Comparison of ENCODE assay signal across 15 cellular contexts in genomic region chr10:6343321-6344010, GRCh38.
"Had no signal": no experiment of that assay in that cellular context is flagged by ENCODE, and none has a peak within 500 bp of the region (broad histone marks: within the 10 kb centered on the region; RNA-seq: fewer than 3 reads in every experiment).

No MANE protein-coding gene starts in this region.

- DNase-seq: activated CD4-positive, alpha-beta T cell treated with anti-CD3 and anti-CD28 coated beads, Interleukin-2, amount 10 ng/mL, durations not matched to agents 24 days and 14 days; activated naive CD8-positive, alpha-beta T cell treated with anti-CD3 and anti-CD28 coated beads, Interleukin-2, amount 10 ng/mL, durations not matched to agents 7 days and 5 days; activated T-cell treated with anti-CD3 and anti-CD28 coated beads for 4 hours; anterior cingulate cortex; dermis blood vessel endothelial cell; esophagus squamous epithelium; foreskin melanocyte; head of caudate nucleus; stimulated activated CD4-positive, alpha-beta T cell treated with anti-CD3 and anti-CD28 coated beads, Interleukin-4, amount 100 ng/mL, for 1 hour; stimulated activated CD8-positive, alpha-beta memory T cell treated with anti-CD3 and anti-CD28 coated beads, Interleukin-4, amount 100 ng/mL, for 48 hours; upper lobe of right lung had no signal

- H3K4me3 ChIP-seq: esophagus squamous epithelium, upper lobe of right lung had no signal

- ATAC-seq: left lobe of liver, upper lobe of right lung, WTC11 had no signal

- H3K27me3 Mint-ChIP-seq: activated CD4-positive, alpha-beta T cell treated with anti-CD3 and anti-CD28 coated beads, Interleukin-2, amount 10 ng/mL, durations not matched to agents 24 days and 14 days; stimulated activated naive CD8-positive, alpha-beta T cell treated with anti-CD3 and anti-CD28 coated beads, Interleukin-15, Interleukin-2, amounts not matched to agents 100 ng/mL and 50 ng/mL, for 24 hours had no signal

- H3K4me3 Mint-ChIP-seq: activated CD4-positive, alpha-beta T cell treated with anti-CD3 and anti-CD28 coated beads, Interleukin-2, amount 10 ng/mL, durations not matched to agents 24 days and 14 days; activated naive CD8-positive, alpha-beta T cell treated with anti-CD3 and anti-CD28 coated beads, Interleukin-2, amount 10 ng/mL, durations not matched to agents 7 days and 5 days; nephron; stimulated activated naive CD8-positive, alpha-beta T cell treated with anti-CD3 and anti-CD28 coated beads, Interleukin-15, Interleukin-2, amounts not matched to agents 100 ng/mL and 50 ng/mL, for 24 hours; WTC11 had no signal

- H3K36me3 ChIP-seq: esophagus squamous epithelium, upper lobe of right lung had no signal

- H3K27ac Mint-ChIP-seq: activated CD4-positive, alpha-beta T cell treated with anti-CD3 and anti-CD28 coated beads, Interleukin-2, amount 10 ng/mL, durations not matched to agents 24 days and 14 days; nephron; stimulated activated naive CD8-positive, alpha-beta T cell treated with anti-CD3 and anti-CD28 coated beads, Interleukin-15, Interleukin-2, amounts not matched to agents 100 ng/mL and 50 ng/mL, for 24 hours; WTC11 had no signal

- H3K9me3 ChIP-seq: esophagus squamous epithelium, upper lobe of right lung had no signal

- H3K27ac ChIP-seq: esophagus squamous epithelium, upper lobe of right lung had no signal

- H3K27me3 ChIP-seq: esophagus squamous epithelium, upper lobe of right lung had no signal
